Comparison of ENCODE assay signal across 26 cellular contexts in the genomic region with DNA sequence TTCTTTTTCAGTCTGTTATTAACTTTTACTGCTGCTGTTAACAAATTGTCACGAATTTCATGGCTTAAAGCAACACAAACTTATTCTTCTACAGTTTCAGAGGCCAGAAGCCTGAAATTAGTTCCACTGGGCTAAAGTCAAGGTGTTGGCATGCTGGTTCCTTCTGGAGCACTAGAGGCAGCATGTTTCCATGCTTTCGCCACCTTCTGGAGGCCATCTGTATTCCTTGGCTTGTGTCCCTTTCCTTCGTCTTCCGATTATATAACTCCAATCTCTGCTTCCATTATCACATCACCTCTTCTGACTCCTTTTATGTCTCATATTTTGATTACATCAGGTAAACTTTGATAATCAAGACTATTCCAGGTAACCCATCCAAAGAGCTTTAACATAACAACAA.
DNase-seq lines count a peak whose midpoint lies in the region; ATAC-seq, FAIRE-seq and TF ChIP-seq lines count a peak whose summit lies in the region.
"Had no signal": no experiment of that assay in that cellular context is flagged by ENCODE, and none has a peak within 500 bp of the region (broad histone marks: within the 10 kb centered on the region; RNA-seq: fewer than 3 reads in every experiment).

No MANE protein-coding gene starts in this region.

- H3K79me2 ChIP-seq in H9 (ENCODE audit: insufficient read depth, low read length) = no peaks in the 10 kb centered on the region

- H2AFZ ChIP-seq in H9 (ENCODE audit: low read length) = no peak overlapping the region
- H2AFZ ChIP-seq: GM23248 had no signal

- no peak overlapping the region for H2AK5ac ChIP-seq in H9 (ENCODE audit: insufficient read length, low read length)

- no peak overlapping the region for H3K4ac ChIP-seq in H9 (ENCODE audit: low read depth, low read length)

- H3K23me2 ChIP-seq in H9 (ENCODE audit: insufficient read length, low read depth, low read length, poor library complexity, severe bottlenecking) = no peaks in the 10 kb centered on the region

- no peak overlapping the region for H2BK15ac ChIP-seq in H9 (ENCODE audit: low read depth, low read length)

- no peak overlapping the region for H3K23ac ChIP-seq in H9 (ENCODE audit: insufficient read length, low read depth, low read length)

- CTCF ChIA-PET in WTC11 (lab: Charles Lee) = no interaction called here

- H3K36me3 Mint-ChIP-seq in H9 (ENCODE audit: insufficient read depth in 1 of 3, low read depth in 3 of 3) (no peaks in the 10 kb centered on the region), WTC11 (no peaks in the 10 kb centered on the region)
- H3K36me3 Mint-ChIP-seq: CD14-positive monocyte, IgD-negative memory B cell, T-cell had no signal

- peak; percentile 80 for FAIRE-seq in D721Med (lab: Jason Lieb, UNC)
- FAIRE-seq: G401.6, GM12878 had no signal

- no peaks in the 10 kb centered on the region for H4K20me1 ChIP-seq in H9 (ENCODE audit: control insufficient read depth, insufficient read depth, insufficient read length)

- H3K4me3 Mint-ChIP-seq in H9 = no peak overlapping the region
- H3K4me3 Mint-ChIP-seq in WTC11 = no peak overlapping the region
- H3K4me3 Mint-ChIP-seq: B cell, CD14-positive monocyte, IgD-negative memory B cell, T-cell had no signal

- no peak overlapping the region for H3T11ph ChIP-seq in H9 (ENCODE audit: low read length)

- H3K9me3 ChIP-seq in H9 (ENCODE audit: control insufficient read depth, low read depth, low read length) = no peaks in the 10 kb centered on the region

- no peak overlapping the region for H2BK12ac ChIP-seq in H9 (ENCODE audit: insufficient read length, low read depth, low read length)

- ATAC-seq in WTC11 = peak; percentile 80
- no peak for ATAC-seq in GM21576 (IDR thresholded peaks at IDR 0.05; ENCODE audit: unreplicated experiment)
- ATAC-seq: GM12878, Right ventricle myocardium inferior, T-cell had no signal

- in situ Hi-C loops in KBM-7 (cut with MboI; ENCODE audit: low pct_unique_long_range_greater_than_20kb, low sequenced_read_pairs) (no loop called here), GM13976 (cut with MboI; ENCODE audit: low sequenced_read_pairs, unreplicated experiment) (no loop called here)

- H3K79me1 ChIP-seq in H9 (ENCODE audit: insufficient read depth, low read depth, low read length, poor library complexity, severe bottlenecking) = no peaks in the 10 kb centered on the region

- no peak overlapping the region for H2BK20ac ChIP-seq in H9 (ENCODE audit: low read depth, low read length, poor library complexity, severe bottlenecking)

- no peak overlapping the region for H4K8ac ChIP-seq in H9 (replicated peaks; ENCODE audit: insufficient read length, low read depth, low read length)

- H3K14ac ChIP-seq in H9 (ENCODE audit: insufficient read depth, low read length) = no peak overlapping the region

- POLR2A ChIA-PET in WTC11 (lab: Charles Lee) = no interaction called here

- no peaks in the 10 kb centered on the region for H3K4me1 Mint-ChIP-seq in H9
- H3K4me1 Mint-ChIP-seq in WTC11 = peaks cover 7% of the 10 kb centered on the region
- H3K4me1 Mint-ChIP-seq: B cell, CD14-positive monocyte, IgD-negative memory B cell, T-cell had no signal

- no peak overlapping the region for H3K56ac ChIP-seq in H9 (ENCODE audit: insufficient read length, low read depth, low read length)

- no peak overlapping the region for H2BK5ac ChIP-seq in H9 (ENCODE audit: insufficient read length, low read length)

- H3K27me3 Mint-ChIP-seq in H9 (ENCODE audit: low read depth) (no peaks in the 10 kb centered on the region), WTC11 (ENCODE audit: low read depth) (0 out of 2 replicates have a peak, but pooled peaks cover 3% of the 10 kb centered on the region)
- H3K27me3 Mint-ChIP-seq: B cell, IgD-negative memory B cell, T-cell had no signal

- H3K18ac ChIP-seq in H9 (ENCODE audit: insufficient read length, low read depth, low read length) = no peak overlapping the region

- TF ChIP-seq CTCF in D721Med (IDR thresholded peaks at IDR 0.05; ENCODE audit: insufficient read depth, missing control alignments) = no peak
- TF ChIP-seq CTCF in H9 (conservative IDR thresholded peaks at IDR 0.05) = peak; percentile 48; the same call in 2 of the 3 replicates
- no peak for TF ChIP-seq CTCF in WTC11 (IDR thresholded peaks at IDR 0.05)
- no peak for TF ChIP-seq CTCF in GM13976 (IDR thresholded peaks at IDR 0.05; ENCODE audit: borderline replicate concordance, control extremely low read depth, extremely low read depth, insufficient read depth, missing control alignments)

- WGBS in H9 (ENCODE audit: extremely low coverage, insufficient read length, low lambda C conversion rate) = no CpG with 5 or more reads among the region's 4 CpGs

- H3K27ac Mint-ChIP-seq in H9 (no peak overlapping the region), WTC11 (no peak overlapping the region)
- H3K27ac Mint-ChIP-seq: B cell, CD14-positive monocyte, IgD-negative memory B cell, T-cell had no signal

- no peaks in the 10 kb centered on the region for H3K4me1 ChIP-seq in H9 (ENCODE audit: insufficient read depth, low read length)
- H3K4me1 ChIP-seq: SJSA1 had no signal

- H3K9ac ChIP-seq in H9 (ENCODE audit: extremely low read depth, insufficient read length, low read length) = no peak overlapping the region
- H3K9ac ChIP-seq: GM23248 had no signal

- no peak overlapping the region for H3K4me2 ChIP-seq in H9 (ENCODE audit: insufficient read depth, insufficient read length, low read length)

- no peaks in the 10 kb centered on the region for H3K27me3 ChIP-seq in H9 (ENCODE audit: insufficient read depth, low read length)
- H3K27me3 ChIP-seq: SJSA1 had no signal

- no peak overlapping the region for H4K5ac ChIP-seq in H9 (ENCODE audit: insufficient read length, low read depth, low read length)

- H2BK120ac ChIP-seq in H9 (ENCODE audit: low read depth, low read length, poor library complexity, severe bottlenecking) = no peak overlapping the region

- DNase-seq in D721Med (ENCODE audit: insufficient read length, low spot score) = no peak
- DNase-seq in H9 = no peak
- no peak for DNase-seq in WTC11 (ENCODE audit: low spot score)
- DNase-seq in iPS-NIHi11 (ENCODE audit: low spot score) = peak; percentile 4
- DNase-seq in stimulated activated CD4-positive, alpha-beta T cell treated with anti-CD3 and anti-CD28 coated beads, Interleukin-4, amount 100 ng/mL, for 1 hour = no peak
- no peak for DNase-seq in KBM-7
- DNase-seq in GM13976 (ENCODE audit: low spot score) = no peak
- DNase-seq: Calu3, DMS53, GM23248, HCEC 1CT, NCI-H1092, NCI-H1436, NCI-H187, NCI-H2171 treated with DMSO at 0.1 percent for 48 hours, NCI-H345, NCI-H510A treated with DMSO at 0.1 percent for 48 hours, T-cell had no signal

- H3K27ac ChIP-seq in H9 (ENCODE audit: insufficient read length, low read depth, low read length) = no peak overlapping the region
- H3K27ac ChIP-seq: GM23248, SJSA1 had no signal

- no peak overlapping the region for H4K91ac ChIP-seq in H9 (ENCODE audit: insufficient read length, low read depth, low read length)

- no peaks in the 10 kb centered on the region for H3K9me3 Mint-ChIP-seq in H9
- peaks cover 12% of the 10 kb centered on the region for H3K9me3 Mint-ChIP-seq in WTC11

TF ChIP-seq in WTC11, 78 proteins besides CTCF, POLR2A, EP300 and RAD21 (continues in another document):
- no peak for TF ChIP-seq ZNF425 (CRISPR knock-in tag; conservative IDR thresholded peaks at IDR 0.05)
- no peak for TF ChIP-seq ZNF232 (CRISPR knock-in tag; IDR thresholded peaks at IDR 0.05)
- TF ChIP-seq, protein P1, sequence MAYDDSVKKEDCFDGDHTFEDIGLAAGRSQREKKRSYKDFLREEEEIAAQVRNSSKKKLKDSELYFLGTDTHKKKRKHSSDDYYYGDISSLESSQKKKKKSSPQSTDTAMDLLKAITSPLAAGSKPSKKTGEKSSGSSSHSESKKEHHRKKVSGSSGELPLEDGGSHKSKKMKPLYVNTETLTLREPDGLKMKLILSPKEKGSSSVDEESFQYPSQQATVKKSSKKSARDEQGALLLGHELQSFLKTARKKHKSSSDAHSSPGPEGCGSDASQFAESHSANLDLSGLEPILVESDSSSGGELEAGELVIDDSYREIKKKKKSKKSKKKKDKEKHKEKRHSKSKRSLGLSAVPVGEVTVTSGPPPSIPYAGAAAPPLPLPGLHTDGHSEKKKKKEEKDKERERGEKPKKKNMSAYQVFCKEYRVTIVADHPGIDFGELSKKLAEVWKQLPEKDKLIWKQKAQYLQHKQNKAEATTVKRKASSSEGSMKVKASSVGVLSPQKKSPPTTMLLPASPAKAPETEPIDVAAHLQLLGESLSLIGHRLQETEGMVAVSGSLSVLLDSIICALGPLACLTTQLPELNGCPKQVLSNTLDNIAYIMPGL (CRISPR knock-in tag; IDR thresholded peaks at IDR 0.05) = no peak
